In genomic region chr16:16006650-16007049, GRCh38 we compare ENCODE assay signal across 1 cellular context.
TF ChIP-seq lines count a peak whose summit lies in the region.

No MANE protein-coding gene starts in this region.

TF ChIP-seq in HepG2, 621 proteins besides CTCF, POLR2A, EP300 and RAD21:
- no peak for TF ChIP-seq ZBTB39 (CRISPR knock-in tag; IDR thresholded peaks at IDR 0.05)
- peak; percentile 25; the same call in 1 of the 2 replicates for TF ChIP-seq CREB1 (IDR thresholded peaks at IDR 0.05)
- no peak for TF ChIP-seq CREB1 (CRISPR knock-in tag; IDR thresholded peaks at IDR 0.05)
- no peak for TF ChIP-seq IRF9 (CRISPR knock-in tag; IDR thresholded peaks at IDR 0.05; ENCODE audit: borderline replicate concordance)
